1 cellular context compared by ENCODE assay signal in the genomic region with DNA sequence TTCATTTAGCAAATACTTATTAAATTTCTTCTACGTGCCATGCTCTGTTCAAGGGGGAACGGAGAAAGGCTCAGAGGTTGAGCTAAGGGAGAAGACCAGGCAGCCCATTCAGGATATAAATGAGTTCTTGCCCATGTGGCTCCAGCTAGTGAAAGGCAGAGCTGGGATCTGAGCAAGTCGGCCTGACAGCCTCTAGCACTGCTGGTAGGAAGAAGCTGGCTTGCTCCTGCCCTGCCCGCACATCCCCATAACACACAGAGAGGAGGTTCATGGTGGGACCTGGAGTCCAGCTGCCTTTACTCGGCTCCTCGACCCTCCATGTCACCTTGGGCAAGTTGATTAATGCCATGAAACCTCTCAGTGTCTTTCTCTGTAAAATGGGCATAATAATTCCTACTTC.
TF ChIP-seq lines count a peak whose summit lies in the region.

No MANE protein-coding gene starts in this region.

TF ChIP-seq in H1, 55 proteins besides CTCF, POLR2A, EP300 and RAD21:
- TF ChIP-seq TEAD4 (IDR thresholded peaks at IDR 0.05; ENCODE audit: low read depth, low read length) (no peak), GABPA (IDR thresholded peaks at IDR 0.05; ENCODE audit: borderline replicate concordance, insufficient read depth, low read length) (no peak), JUN (IDR thresholded peaks at IDR 0.05; ENCODE audit: low read depth, low read length) (no peak), KDM4A (IDR thresholded peaks at IDR 0.05; ENCODE audit: low read depth, low read length, severe bottlenecking) (no peak), HDAC2 (IDR thresholded peaks at IDR 0.05; ENCODE audit: borderline replicate concordance in 1 of 2, low read depth in 2 of 2, low read length in 2 of 2) (no peak), TBP (IDR thresholded peaks at IDR 0.05; ENCODE audit: low read depth, low read length) (no peak)
- TF ChIP-seq, protein P1, sequence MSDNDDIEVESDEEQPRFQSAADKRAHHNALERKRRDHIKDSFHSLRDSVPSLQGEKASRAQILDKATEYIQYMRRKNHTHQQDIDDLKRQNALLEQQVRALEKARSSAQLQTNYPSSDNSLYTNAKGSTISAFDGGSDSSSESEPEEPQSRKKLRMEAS (IDR thresholded peaks at IDR 0.05), result no peak
- TF ChIP-seq, protein P2, sequence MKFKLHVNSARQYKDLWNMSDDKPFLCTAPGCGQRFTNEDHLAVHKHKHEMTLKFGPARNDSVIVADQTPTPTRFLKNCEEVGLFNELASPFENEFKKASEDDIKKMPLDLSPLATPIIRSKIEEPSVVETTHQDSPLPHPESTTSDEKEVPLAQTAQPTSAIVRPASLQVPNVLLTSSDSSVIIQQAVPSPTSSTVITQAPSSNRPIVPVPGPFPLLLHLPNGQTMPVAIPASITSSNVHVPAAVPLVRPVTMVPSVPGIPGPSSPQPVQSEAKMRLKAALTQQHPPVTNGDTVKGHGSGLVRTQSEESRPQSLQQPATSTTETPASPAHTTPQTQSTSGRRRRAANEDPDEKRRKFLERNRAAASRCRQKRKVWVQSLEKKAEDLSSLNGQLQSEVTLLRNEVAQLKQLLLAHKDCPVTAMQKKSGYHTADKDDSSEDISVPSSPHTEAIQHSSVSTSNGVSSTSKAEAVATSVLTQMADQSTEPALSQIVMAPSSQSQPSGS (IDR thresholded peaks at IDR 0.05; ENCODE audit: low read length), result no peak
